8 cellular contexts compared by ENCODE assay signal in the genomic region with DNA sequence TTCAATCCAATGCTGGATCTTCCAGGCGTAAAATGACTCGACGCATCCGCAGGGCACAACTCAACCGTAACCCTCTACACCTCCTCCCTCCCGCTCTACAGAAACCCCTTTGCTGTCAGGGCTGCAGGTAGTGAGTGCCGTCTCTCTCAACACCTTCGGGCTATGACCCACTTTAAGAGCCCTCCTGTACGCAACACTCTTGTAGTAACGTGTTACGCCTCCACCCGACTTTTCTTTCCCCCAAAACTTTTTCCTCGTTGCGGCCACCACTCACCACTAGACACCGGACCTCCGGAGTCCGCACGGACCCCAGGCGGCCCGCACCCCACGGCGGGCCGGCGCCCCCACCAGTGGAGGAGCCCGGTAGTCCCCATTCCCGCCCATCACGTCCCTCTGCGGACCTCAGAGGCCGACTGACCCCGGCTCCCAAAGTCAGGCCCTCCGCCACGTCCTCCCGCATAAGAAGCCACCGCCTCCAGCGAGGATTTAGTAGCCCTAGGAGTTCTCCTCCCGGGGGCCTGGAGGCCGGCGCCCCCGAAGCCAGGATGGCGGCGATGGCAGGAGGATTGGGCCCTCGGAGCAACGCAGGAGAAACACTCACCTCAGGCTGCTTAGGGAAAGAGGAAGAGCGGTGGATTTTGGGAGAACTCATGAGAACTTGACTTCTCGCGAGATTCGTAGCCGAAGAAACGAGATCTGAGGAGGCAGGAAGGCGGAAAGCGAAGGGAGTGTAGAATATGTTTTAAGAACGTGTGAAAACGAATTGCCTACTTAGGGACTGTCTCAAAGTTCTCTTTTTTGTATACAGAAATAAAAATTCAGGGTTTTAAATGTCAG.
A peak's percentile ranks its signal among the peaks of the same experiment; 100 is the strongest.
DNase-seq lines count a peak whose midpoint lies in the region; ATAC-seq and FAIRE-seq lines count a peak whose summit lies in the region.

Gene RPL17 (minus strand): TSS at position 609 of the 837 bp plus-strand sequence.

- peak within 1 kb of the TSS; percentile 83 for H3K27ac ChIP-seq in ACC112 (ENCODE audit: low read depth, low read length)

- no peaks in the 10 kb centered on the region for H3K27me3 Mint-ChIP-seq in central memory CD8-positive, alpha-beta T cell

- FAIRE-seq in islet of Langerhans (lab: Jason Lieb, UNC): peak; percentile 98

- peak within 1 kb of the TSS; percentile 83 for H3K4me3 Mint-ChIP-seq in central memory CD8-positive, alpha-beta T cell

- peak; percentile 97 to 98 for DNase-seq in NCI-H446 (lab: John Stamatoyannopoulos, UW)
- peak; percentile 74 for DNase-seq in activated CD4-positive, CD25-positive, alpha-beta regulatory T cell treated with anti-CD3 and anti-CD28 coated beads, Interleukin-2, amount 50 U/mL, for 16 hours (ENCODE audit: low read depth, low spot score)
- DNase-seq in central memory CD8-positive, alpha-beta T cell (ENCODE audit: low spot score in 2 of 2): peak; percentile 73 to 85
- peak; percentile 70 for DNase-seq in stimulated activated CD4-positive, alpha-beta T cell treated with anti-CD3 and anti-CD28 coated beads, Interleukin-12 subunit alpha, Interleukin-12 subunit beta, amount 100 ng/mL, for 4 hours

- H3K27me3 ChIP-seq in ACC112 (ENCODE audit: insufficient read depth, low read length): no peaks in the 10 kb centered on the region

- H3K36me3 ChIP-seq in ACC112 (ENCODE audit: insufficient read depth, low read length): peaks cover 39% of the 10 kb centered on the region

- H3K9me3 Mint-ChIP-seq in central memory CD8-positive, alpha-beta T cell: no peaks in the 10 kb centered on the region

- H3K36me3 Mint-ChIP-seq in central memory CD8-positive, alpha-beta T cell (ENCODE audit: insufficient read depth): peaks cover 56% of the 10 kb centered on the region

- H2AFZ ChIP-seq in ACC112 (ENCODE audit: low read length, unreplicated experiment): peak within 1 kb of the TSS; percentile 76

- peaks cover 32% of the 10 kb centered on the region for H3K79me2 ChIP-seq in ACC112 (ENCODE audit: control insufficient read depth, insufficient read depth, low read length, unreplicated experiment)

- peak within 1 kb of the TSS; percentile 87 for H3K4me3 ChIP-seq in ACC112 (ENCODE audit: low read depth, low read length)

- peak; percentile 48 for ATAC-seq in GM18873 (IDR thresholded peaks at IDR 0.05; ENCODE audit: low FRiP score, unreplicated experiment)
- ATAC-seq in HG03280 (IDR thresholded peaks at IDR 0.05; ENCODE audit: unreplicated experiment): peak; percentile 74
- ATAC-seq in central memory CD8-positive, alpha-beta T cell (replicated peaks; ENCODE audit: extremely low read depth, poor library complexity, severe bottlenecking): peak; percentile 81

- H3K4me1 Mint-ChIP-seq in central memory CD8-positive, alpha-beta T cell: peaks cover 58% of the 10 kb centered on the region

- H3K27ac Mint-ChIP-seq in central memory CD8-positive, alpha-beta T cell (ENCODE audit: low read depth): peak within 1 kb of the TSS; percentile 76

- peaks cover 37% of the 10 kb centered on the region for H3K4me1 ChIP-seq in ACC112 (ENCODE audit: control insufficient read depth, insufficient read depth, low read length, unreplicated experiment)

Comparison
In these comparisons a context has a peak if more than half of its experiments do, and no peak if none do; other contexts are left out.
1. Peak in every context shown above with its lines: DNase-seq, ATAC-seq, H3K4me3 ChIP-seq and H3K27ac ChIP-seq.